In the genomic region with DNA sequence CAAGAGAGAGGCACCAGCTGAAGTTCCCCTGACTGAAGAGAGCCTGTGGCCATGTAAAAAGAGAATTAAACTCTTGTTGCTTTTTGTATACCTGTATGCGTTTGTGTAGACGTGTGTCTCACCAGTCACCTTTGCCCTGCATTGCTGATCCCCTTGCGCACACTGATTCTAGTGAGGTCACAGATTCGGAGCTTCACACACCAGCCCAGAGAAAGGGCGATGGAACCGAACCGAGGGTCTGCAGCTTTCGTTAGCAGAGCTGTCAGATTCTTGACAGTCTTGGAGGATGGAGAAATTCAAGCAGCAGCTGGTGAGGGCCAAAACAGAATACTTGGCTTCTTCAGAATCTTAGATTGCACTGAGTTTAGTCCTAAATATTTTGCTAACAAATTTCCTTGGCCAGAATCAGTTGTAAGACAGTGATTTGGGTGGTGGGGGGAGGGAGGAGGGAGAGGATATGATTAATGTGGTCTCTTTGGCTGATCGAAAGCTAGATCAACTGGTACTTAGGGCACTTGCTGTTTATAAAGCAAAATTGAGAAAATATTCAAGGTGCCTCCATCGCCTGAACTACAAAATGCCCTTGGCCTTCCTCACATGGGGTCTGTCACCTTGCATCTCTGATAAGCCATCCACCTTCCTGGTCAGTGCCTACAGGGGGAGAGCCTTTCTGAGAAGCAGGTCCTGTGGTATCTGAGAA, we compare ENCODE assay signal across 8 cellular contexts.
DNase-seq lines count a peak whose midpoint lies in the region; ATAC-seq and TF ChIP-seq lines count a peak whose summit lies in the region.

No MANE protein-coding gene starts in this region.

- no peak overlapping the region for H3K4me3 Mint-ChIP-seq in activated T-cell treated with anti-CD3 and anti-CD28 coated beads, Interleukin-2, amount 50 U/mL, for 24 hours
- no peak overlapping the region for H3K4me3 Mint-ChIP-seq in activated T-cell treated with anti-CD3 and anti-CD28 coated beads, Interleukin-2, amount 50 U/mL, for 4 hours
- H3K4me3 Mint-ChIP-seq in T-helper 17 cell (peak overlapping the region; percentile 19), glutamatergic neuron (ENCODE audit: unreplicated experiment) (no peak overlapping the region)

- TF ChIP-seq EP300 in suprapubic skin (IDR thresholded peaks at IDR 0.05), result no peak

- H3K4me3 ChIP-seq in suprapubic skin, result no peak overlapping the region
- H3K4me3 ChIP-seq in effector memory CD4-positive, alpha-beta T cell (ENCODE audit: insufficient read depth, low read depth, low read length, poor library complexity, severe bottlenecking), result no peak overlapping the region

- TF ChIP-seq CTCF in glutamatergic neuron (IDR thresholded peaks at IDR 0.05; ENCODE audit: partially characterized antibody, unreplicated experiment) (no peak), suprapubic skin (IDR thresholded peaks at IDR 0.05) (no peak)

- no peaks in the 10 kb centered on the region for H3K27me3 Mint-ChIP-seq in activated T-cell treated with anti-CD3 and anti-CD28 coated beads, Interleukin-2, amount 50 U/mL, for 24 hours
- H3K27me3 Mint-ChIP-seq in activated T-cell treated with anti-CD3 and anti-CD28 coated beads, Interleukin-2, amount 50 U/mL, for 4 hours (ENCODE audit: low read depth), result no peaks in the 10 kb centered on the region
- H3K27me3 Mint-ChIP-seq in T-helper 17 cell (peaks cover 25% of the 10 kb centered on the region), glutamatergic neuron (ENCODE audit: unreplicated experiment) (peaks cover 4% of the 10 kb centered on the region)

- no peaks in the 10 kb centered on the region for H3K36me3 Mint-ChIP-seq in activated T-cell treated with anti-CD3 and anti-CD28 coated beads, Interleukin-2, amount 50 U/mL, for 24 hours (ENCODE audit: low read depth)
- no peaks in the 10 kb centered on the region for H3K36me3 Mint-ChIP-seq in activated T-cell treated with anti-CD3 and anti-CD28 coated beads, Interleukin-2, amount 50 U/mL, for 4 hours (ENCODE audit: insufficient read depth)
- H3K36me3 Mint-ChIP-seq in T-helper 17 cell (ENCODE audit: low read depth), result no peaks in the 10 kb centered on the region
- H3K36me3 Mint-ChIP-seq in glutamatergic neuron (ENCODE audit: unreplicated experiment), result no peaks in the 10 kb centered on the region

- H3K4me1 ChIP-seq in suprapubic skin, result peaks cover 39% of the 10 kb centered on the region
- peaks cover 12% of the 10 kb centered on the region for H3K4me1 ChIP-seq in effector memory CD4-positive, alpha-beta T cell (ENCODE audit: control insufficient read depth, insufficient read depth, low read length, poor library complexity, severe bottlenecking)

- H3K27me3 ChIP-seq in suprapubic skin, result no peaks in the 10 kb centered on the region
- H3K27me3 ChIP-seq in effector memory CD4-positive, alpha-beta T cell (replicated peaks; ENCODE audit: control insufficient read depth, insufficient read depth, low read length, poor library complexity, severe bottlenecking), result no peaks in the 10 kb centered on the region

- H3K27ac ChIP-seq in suprapubic skin, result peak overlapping the region; percentile 25
- no peak overlapping the region for H3K27ac ChIP-seq in effector memory CD4-positive, alpha-beta T cell (ENCODE audit: insufficient read depth, low read length, poor library complexity, severe bottlenecking)

- no peaks in the 10 kb centered on the region for H3K9me3 Mint-ChIP-seq in activated T-cell treated with anti-CD3 and anti-CD28 coated beads, Interleukin-2, amount 50 U/mL, for 24 hours
- H3K9me3 Mint-ChIP-seq in activated T-cell treated with anti-CD3 and anti-CD28 coated beads, Interleukin-2, amount 50 U/mL, for 4 hours, result no peaks in the 10 kb centered on the region
- peaks cover 2% of the 10 kb centered on the region for H3K9me3 Mint-ChIP-seq in glutamatergic neuron (ENCODE audit: unreplicated experiment)

- no peaks in the 10 kb centered on the region for H3K9me3 ChIP-seq in T-helper 17 cell (ENCODE audit: control insufficient read depth, low read length, poor library complexity, severe bottlenecking)
- H3K9me3 ChIP-seq in suprapubic skin, result no peaks in the 10 kb centered on the region
- no peaks in the 10 kb centered on the region for H3K9me3 ChIP-seq in effector memory CD4-positive, alpha-beta T cell (ENCODE audit: control insufficient read depth, low read length)

- no peak for DNase-seq in activated T-cell treated with anti-CD3 and anti-CD28 coated beads, Interleukin-2, amount 50 U/mL, for 24 hours
- DNase-seq in activated T-cell treated with anti-CD3 and anti-CD28 coated beads, Interleukin-2, amount 50 U/mL, for 4 hours, result no peak
- DNase-seq in T-helper 17 cell (no peak), glutamatergic neuron (no peak), suprapubic skin (ENCODE audit: low spot score in 2 of 2) (no peak)
- DNase-seq in effector memory CD4-positive, alpha-beta T cell, result no peak

- peaks cover 25% of the 10 kb centered on the region for H3K36me3 ChIP-seq in suprapubic skin
- H3K36me3 ChIP-seq in effector memory CD4-positive, alpha-beta T cell (ENCODE audit: control insufficient read depth, insufficient read depth, low read length), result no peaks in the 10 kb centered on the region

- ATAC-seq in activated T-cell treated with anti-CD3 and anti-CD28 coated beads, Interleukin-2, amount 50 U/mL, for 4 hours, result no peak
- ATAC-seq in T-helper 17 cell, result no peak
- ATAC-seq in HG03571 (IDR thresholded peaks at IDR 0.05; ENCODE audit: unreplicated experiment), result no peak
- ATAC-seq in GM18520 (IDR thresholded peaks at IDR 0.05; ENCODE audit: unreplicated experiment), result no peak

- TF ChIP-seq POLR2A in suprapubic skin (IDR thresholded peaks at IDR 0.05), result no peak

- H3K27ac Mint-ChIP-seq in activated T-cell treated with anti-CD3 and anti-CD28 coated beads, Interleukin-2, amount 50 U/mL, for 24 hours, result peak overlapping the region; percentile 64
- H3K27ac Mint-ChIP-seq in T-helper 17 cell, result no peak overlapping the region
- H3K27ac Mint-ChIP-seq in glutamatergic neuron (ENCODE audit: unreplicated experiment), result peak overlapping the region; percentile 21

- H3K4me1 Mint-ChIP-seq in activated T-cell treated with anti-CD3 and anti-CD28 coated beads, Interleukin-2, amount 50 U/mL, for 24 hours (ENCODE audit: low read depth), result peaks cover 38% of the 10 kb centered on the region
- peaks cover 34% of the 10 kb centered on the region for H3K4me1 Mint-ChIP-seq in activated T-cell treated with anti-CD3 and anti-CD28 coated beads, Interleukin-2, amount 50 U/mL, for 4 hours (ENCODE audit: low read depth)
- peaks cover 11% of the 10 kb centered on the region for H3K4me1 Mint-ChIP-seq in T-helper 17 cell
- H3K4me1 Mint-ChIP-seq in glutamatergic neuron (ENCODE audit: low read depth, unreplicated experiment), result peaks cover 26% of the 10 kb centered on the region

- WGBS in suprapubic skin, result 78% methylated on average over 10 of the region's 10 CpGs
